In the genomic region with DNA sequence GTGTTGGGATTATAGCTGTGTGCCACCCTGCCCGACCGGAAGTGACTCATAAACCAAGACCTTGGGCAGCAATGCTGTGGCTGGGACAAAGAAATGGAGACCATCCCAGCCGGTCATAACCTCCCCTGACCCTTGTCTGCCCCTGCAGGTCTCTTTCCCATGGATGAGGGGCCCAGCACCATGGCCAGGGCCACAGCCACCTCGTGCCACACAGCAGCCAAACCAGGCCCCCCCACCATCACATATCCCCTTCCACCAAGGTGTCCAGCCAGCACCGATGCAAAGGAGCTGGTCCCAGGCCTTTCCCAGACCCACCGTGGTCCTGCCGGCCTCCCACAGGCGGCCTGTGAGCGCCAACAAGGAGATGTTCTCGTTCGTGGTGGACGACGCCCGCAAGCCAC, we compare ENCODE assay signal across 2 cellular contexts.
A peak's percentile ranks its signal among the peaks of the same experiment; 100 is the strongest.
TF ChIP-seq lines count a peak whose summit lies in the region.

No MANE protein-coding gene starts in this region.

TF ChIP-seq in SK-N-SH, 30 proteins besides CTCF, POLR2A, EP300 and RAD21 (continued from another document):
- TF ChIP-seq, protein P1, sequence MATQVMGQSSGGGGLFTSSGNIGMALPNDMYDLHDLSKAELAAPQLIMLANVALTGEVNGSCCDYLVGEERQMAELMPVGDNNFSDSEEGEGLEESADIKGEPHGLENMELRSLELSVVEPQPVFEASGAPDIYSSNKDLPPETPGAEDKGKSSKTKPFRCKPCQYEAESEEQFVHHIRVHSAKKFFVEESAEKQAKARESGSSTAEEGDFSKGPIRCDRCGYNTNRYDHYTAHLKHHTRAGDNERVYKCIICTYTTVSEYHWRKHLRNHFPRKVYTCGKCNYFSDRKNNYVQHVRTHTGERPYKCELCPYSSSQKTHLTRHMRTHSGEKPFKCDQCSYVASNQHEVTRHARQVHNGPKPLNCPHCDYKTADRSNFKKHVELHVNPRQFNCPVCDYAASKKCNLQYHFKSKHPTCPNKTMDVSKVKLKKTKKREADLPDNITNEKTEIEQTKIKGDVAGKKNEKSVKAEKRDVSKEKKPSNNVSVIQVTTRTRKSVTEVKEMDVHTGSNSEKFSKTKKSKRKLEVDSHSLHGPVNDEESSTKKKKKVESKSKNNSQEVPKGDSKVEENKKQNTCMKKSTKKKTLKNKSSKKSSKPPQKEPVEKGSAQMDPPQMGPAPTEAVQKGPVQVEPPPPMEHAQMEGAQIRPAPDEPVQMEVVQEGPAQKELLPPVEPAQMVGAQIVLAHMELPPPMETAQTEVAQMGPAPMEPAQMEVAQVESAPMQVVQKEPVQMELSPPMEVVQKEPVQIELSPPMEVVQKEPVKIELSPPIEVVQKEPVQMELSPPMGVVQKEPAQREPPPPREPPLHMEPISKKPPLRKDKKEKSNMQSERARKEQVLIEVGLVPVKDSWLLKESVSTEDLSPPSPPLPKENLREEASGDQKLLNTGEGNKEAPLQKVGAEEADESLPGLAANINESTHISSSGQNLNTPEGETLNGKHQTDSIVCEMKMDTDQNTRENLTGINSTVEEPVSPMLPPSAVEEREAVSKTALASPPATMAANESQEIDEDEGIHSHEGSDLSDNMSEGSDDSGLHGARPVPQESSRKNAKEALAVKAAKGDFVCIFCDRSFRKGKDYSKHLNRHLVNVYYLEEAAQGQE (IDR thresholded peaks at IDR 0.05; ENCODE audit: low read depth, low read length) = peak; percentile 80

TF ChIP-seq in Ishikawa, 13 proteins besides CTCF, POLR2A, EP300 and RAD21:
- TF ChIP-seq, protein P1 (IDR thresholded peaks at IDR 0.05; ENCODE audit: low read depth) = peak; percentile 64
- TF ChIP-seq NFIC (IDR thresholded peaks at IDR 0.05) = no peak
- no peak for TF ChIP-seq TAF1 (IDR thresholded peaks at IDR 0.05; ENCODE audit: low read depth)
- no peak for TF ChIP-seq ZBTB7A (IDR thresholded peaks at IDR 0.05; ENCODE audit: low read depth)
TF ChIP-seq in Ishikawa: peak in this region for 1.
